Comparison of ENCODE assay signal across 15 cellular contexts in the genomic region with DNA sequence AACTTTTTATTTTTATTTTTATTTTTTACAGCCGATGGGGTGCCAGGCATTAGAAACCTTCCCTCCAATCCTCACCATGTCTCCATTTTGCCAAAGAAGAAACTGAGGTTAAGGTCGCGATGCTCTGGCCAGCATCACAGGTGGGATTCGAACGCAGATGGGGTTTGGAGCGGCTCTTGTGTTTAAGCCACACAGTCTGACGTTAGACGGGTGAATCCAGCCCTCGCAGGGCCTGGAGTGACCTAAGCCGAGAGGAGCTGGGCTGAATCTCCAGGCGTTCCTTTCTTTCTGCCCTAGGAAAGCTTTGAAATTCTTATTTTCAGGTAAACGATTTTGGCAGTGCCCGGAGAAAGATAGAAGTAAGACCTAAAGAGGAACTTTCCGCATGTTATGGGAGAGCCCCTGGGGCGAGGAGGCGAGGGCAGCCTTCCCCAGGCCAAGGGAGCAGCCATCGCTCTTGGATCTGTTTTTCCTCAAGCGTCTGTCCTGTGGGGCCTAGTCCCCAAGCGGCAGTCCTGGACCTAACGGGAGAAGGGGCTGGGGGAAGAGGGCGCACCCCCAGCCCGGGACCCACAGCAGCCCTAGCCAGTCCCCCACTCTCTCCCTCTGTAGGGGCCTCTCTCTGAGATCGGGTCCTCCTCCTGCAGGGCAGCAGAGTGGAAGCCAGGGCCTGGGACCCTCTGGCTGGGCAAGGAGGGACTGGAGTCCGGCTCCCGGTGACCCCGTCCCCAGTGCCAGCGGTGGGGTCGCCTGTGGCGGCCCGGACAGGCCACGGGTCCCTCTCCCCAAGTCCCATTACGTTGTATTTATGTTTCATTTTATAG. TPM values are rescaled to one million over a fixed set of nuclear protein-coding genes. Genes with fewer than 3 reads are reported as not detected.
"Had no signal": no experiment of that assay in that cellular context is flagged by ENCODE, and none has a peak within 500 bp of the region (broad histone marks: within the 10 kb centered on the region; RNA-seq: fewer than 3 reads in every experiment).

No MANE protein-coding gene starts in this region.

- H3K4me3 ChIP-seq: lung, ovary, tibial nerve had no signal

- DNase-seq: activated CD4-positive, alpha-beta memory T cell treated with anti-CD3 and anti-CD28 coated beads, Interleukin-2, amount 10 ng/mL, durations not matched to agents 7 days and 5 days; activated CD4-positive, CD25-positive, alpha-beta regulatory T cell; activated CD8-positive, alpha-beta memory T cell treated with anti-CD3 and anti-CD28 coated beads, Interleukin-2, amount 10 ng/mL, durations not matched to agents 7 days and 5 days; cerebellar nuclear complex; cortex of kidney; foreskin melanocyte; hypothalamus; ovary; substantia nigra had no signal

- H3K36me3 ChIP-seq: breast epithelium, ovary, tibial nerve had no signal

- H3K27ac ChIP-seq: breast epithelium, ovary, tibial nerve had no signal

- H3K4me1 ChIP-seq: breast epithelium had no signal

RNA-seq across cellular contexts. Expression of gene LBX1, which starts 8.9 kb away (rescaled TPM):
- total RNA-seq: activated CD4-positive, alpha-beta memory T cell treated with anti-CD3 and anti-CD28 coated beads, Interleukin-2, amount 10 ng/mL, durations not matched to agents 7 days and 5 days; activated CD8-positive, alpha-beta memory T cell treated with anti-CD3 and anti-CD28 coated beads, Interleukin-2, amount 10 ng/mL, durations not matched to agents 7 days and 5 days; breast epithelium; left lobe of liver; ovary; pulmonary artery endothelial cell had no signal
- polyA plus RNA-seq: keratinocyte, ovary had no signal
